Comparison of ENCODE assay signal across 19 cellular contexts in genomic region chr1:156808186-156809030, GRCh38. TPM values are rescaled to one million over a fixed set of nuclear protein-coding genes. Genes with fewer than 3 reads are reported as not detected.
DNase-seq lines count a peak whose midpoint lies in the region; ATAC-seq and TF ChIP-seq lines count a peak whose summit lies in the region.
"Had no signal": no experiment of that assay in that cellular context is flagged by ENCODE, and none has a peak within 500 bp of the region (broad histone marks: within the 10 kb centered on the region; RNA-seq: fewer than 3 reads in every experiment).

No MANE protein-coding gene starts in this region.

- no peaks in the 10 kb centered on the region for H3K27me3 Mint-ChIP-seq in activated CD4-positive, alpha-beta T cell treated with anti-CD3 and anti-CD28 coated beads, Interleukin-2, amount 10 ng/mL, durations not matched to agents 7 days and 5 days
- H3K27me3 Mint-ChIP-seq in central memory CD8-positive, alpha-beta T cell = no peaks in the 10 kb centered on the region

- no peaks in the 10 kb centered on the region for H3K9me3 ChIP-seq in vagina
- H3K9me3 ChIP-seq: body of pancreas, SJCRH30, thyroid gland had no signal

- in situ Hi-C loops in GM13976 (cut with MboI; ENCODE audit: low sequenced_read_pairs, unreplicated experiment) = no loop called here

- TF ChIP-seq CTCF in RWPE1 (conservative IDR thresholded peaks at IDR 0.05; ENCODE audit: low read depth) (no peak), vagina (IDR thresholded peaks at IDR 0.05) (no peak), GM13976 (IDR thresholded peaks at IDR 0.05; ENCODE audit: borderline replicate concordance, control extremely low read depth, extremely low read depth, insufficient read depth, missing control alignments) (no peak)

- peaks cover 43% of the 10 kb centered on the region for H3K4me1 ChIP-seq in vagina
- H3K4me1 ChIP-seq: SJCRH30 had no signal

- H3K4me3 ChIP-seq in vagina = no peak overlapping the region
- H3K4me3 ChIP-seq: body of pancreas, GM23338, hepatocyte, PC-9, SJCRH30, thyroid gland had no signal

- H3K27ac ChIP-seq in RWPE1 = peak overlapping the region; percentile 85
- no peak overlapping the region for H3K27ac ChIP-seq in vagina
- H3K27ac ChIP-seq: body of pancreas, hepatocyte, PC-9, SJCRH30, thyroid gland had no signal

- DNase-seq in activated CD4-positive, alpha-beta T cell treated with anti-CD3 and anti-CD28 coated beads, Interleukin-2, amount 10 ng/mL, durations not matched to agents 7 days and 5 days = no peak
- no peak for DNase-seq in activated CD4-positive, alpha-beta T cell treated with anti-CD3 and anti-CD28 coated beads, Interleukin-2, amount 50 U/mL, for 4 hours
- DNase-seq in RWPE1 (ENCODE audit: low spot score) (no peak), sciatic nerve (ENCODE audit: low spot score) (peak; percentile 32), vagina (ENCODE audit: extremely low spot score in 2 of 2) (no peak), GM13976 (ENCODE audit: low spot score) (no peak), left cardiac atrium (no peak)
- no peak for DNase-seq in central memory CD8-positive, alpha-beta T cell (ENCODE audit: low spot score in 2 of 2)
- DNase-seq: activated gamma-delta T cell, body of pancreas, kidney, mesendoderm, NCI-H1436 treated with DMSO at 0.1 percent for 48 hours, NCI-H774, PC-9, SJCRH30, thyroid gland had no signal

- H3K4me1 Mint-ChIP-seq in activated CD4-positive, alpha-beta T cell treated with anti-CD3 and anti-CD28 coated beads, Interleukin-2, amount 10 ng/mL, durations not matched to agents 7 days and 5 days = peaks cover 64% of the 10 kb centered on the region
- H3K4me1 Mint-ChIP-seq in central memory CD8-positive, alpha-beta T cell = peaks cover 67% of the 10 kb centered on the region

- intact Hi-C loops in sciatic nerve (cut with DNase I) (no loop called here), vagina (cut with DNase I) (loop anchor here (5.0 kb wide), 1 partner anchor 49 kb away; the partner anchor contains the start of gene INSRR), left cardiac atrium (cut with DNase I) (no loop called here)

- CTCF ChIA-PET in activated CD4-positive, alpha-beta T cell treated with anti-CD3 and anti-CD28 coated beads, Interleukin-2, amount 10 ng/mL, durations not matched to agents 7 days and 5 days (lab: Charles Lee) = interaction anchor here (0.5 to 21.9 kb wide), 12 partner anchors 8 to 119 kb away, joined by 3 to 247 read pairs (median 3); partner anchors contain the start of genes INSRR, NTRK1 and SH2D2A
- CTCF ChIA-PET in RWPE1 (lab: Yijun Ruan, JAX) = interaction anchor here (0.5 to 2.0 kb wide), 5 partner anchors 30 to 348 kb away, joined by 3 to 8 read pairs (median 3); partner anchors contain the start of genes INSRR, LRRC71 and NTRK1

- peak overlapping the region; percentile 84 for H3K27ac Mint-ChIP-seq in activated CD4-positive, alpha-beta T cell treated with anti-CD3 and anti-CD28 coated beads, Interleukin-2, amount 10 ng/mL, durations not matched to agents 7 days and 5 days
- peak overlapping the region; percentile 94 for H3K27ac Mint-ChIP-seq in central memory CD8-positive, alpha-beta T cell (ENCODE audit: low read depth)
- H3K27ac Mint-ChIP-seq: GM23338 had no signal

- no peaks in the 10 kb centered on the region for H3K9me3 Mint-ChIP-seq in activated CD4-positive, alpha-beta T cell treated with anti-CD3 and anti-CD28 coated beads, Interleukin-2, amount 10 ng/mL, durations not matched to agents 7 days and 5 days
- no peaks in the 10 kb centered on the region for H3K9me3 Mint-ChIP-seq in central memory CD8-positive, alpha-beta T cell
- H3K9me3 Mint-ChIP-seq: GM23338 had no signal

- ATAC-seq in central memory CD8-positive, alpha-beta T cell (replicated peaks; ENCODE audit: extremely low read depth, poor library complexity, severe bottlenecking) = no peak
- no peak for ATAC-seq in sciatic nerve
- ATAC-seq in left cardiac atrium = no peak
- ATAC-seq: body of pancreas, GM23338 had no signal

- H3K4me3 Mint-ChIP-seq in activated CD4-positive, alpha-beta T cell treated with anti-CD3 and anti-CD28 coated beads, Interleukin-2, amount 10 ng/mL, durations not matched to agents 7 days and 5 days = peak overlapping the region; percentile 6
- peak overlapping the region; percentile 41 for H3K4me3 Mint-ChIP-seq in central memory CD8-positive, alpha-beta T cell
- H3K4me3 Mint-ChIP-seq: GM23338 had no signal

- no peak for TF ChIP-seq POLR2A in vagina (IDR thresholded peaks at IDR 0.05)

- POLR2A ChIA-PET in activated CD4-positive, alpha-beta T cell treated with anti-CD3 and anti-CD28 coated beads, Interleukin-2, amount 10 ng/mL, durations not matched to agents 7 days and 5 days (lab: Charles Lee) = no interaction called here
- POLR2A ChIA-PET in RWPE1 (lab: Yijun Ruan, JAX; ENCODE audit: low non-redundant PET) = no interaction called here

- peaks cover 52% of the 10 kb centered on the region for H3K36me3 Mint-ChIP-seq in activated CD4-positive, alpha-beta T cell treated with anti-CD3 and anti-CD28 coated beads, Interleukin-2, amount 10 ng/mL, durations not matched to agents 7 days and 5 days (ENCODE audit: low read depth)
- H3K36me3 Mint-ChIP-seq in central memory CD8-positive, alpha-beta T cell (ENCODE audit: insufficient read depth) = peaks cover 60% of the 10 kb centered on the region

- H3K27me3 ChIP-seq in vagina = no peaks in the 10 kb centered on the region
- H3K27me3 ChIP-seq: body of pancreas, SJCRH30, thyroid gland had no signal

- no peaks in the 10 kb centered on the region for H3K36me3 ChIP-seq in vagina
- H3K36me3 ChIP-seq: SJCRH30, thyroid gland had no signal

RNA-seq across cellular contexts. Expression of gene SH2D2A, which starts 8.2 kb away (rescaled TPM):
- total RNA-seq in activated CD4-positive, alpha-beta T cell treated with anti-CD3 and anti-CD28 coated beads, Interleukin-2, amount 10 ng/mL, durations not matched to agents 7 days and 5 days = 10 to 100 TPM; 56.3 to 63.5 TPM
- total RNA-seq in sciatic nerve (1.6 TPM), vagina (4.9 TPM), left cardiac atrium (1 to 10 TPM; 1.1 to 2.8 TPM)
- total RNA-seq: SJCRH30 had no signal

RNA-seq across cellular contexts. Expression of gene PRCC, which starts 41.1 kb away (rescaled TPM):
- total RNA-seq in activated CD4-positive, alpha-beta T cell treated with anti-CD3 and anti-CD28 coated beads, Interleukin-2, amount 10 ng/mL, durations not matched to agents 7 days and 5 days = 10 to 100 TPM; 70.6 to 87.7 TPM
- total RNA-seq in sciatic nerve (52.8 TPM), vagina (30.4 TPM), left cardiac atrium (10 to 100 TPM; 32.0 to 46.2 TPM)

RNA-seq across cellular contexts. Expression of gene INSRR, which starts 50.5 kb away (rescaled TPM):
- under 1 TPM in 1 of 2 experiments, not detected in 1; 0.05 TPM for total RNA-seq in activated CD4-positive, alpha-beta T cell treated with anti-CD3 and anti-CD28 coated beads, Interleukin-2, amount 10 ng/mL, durations not matched to agents 7 days and 5 days
- total RNA-seq in sciatic nerve = 0.40 TPM
- not detected for total RNA-seq in vagina
- total RNA-seq in left cardiac atrium = under 1 TPM; 0.05 to 0.12 TPM
- total RNA-seq: GM23338, hepatocyte, PC-9, SJCRH30, thyroid gland had no signal

RNA-seq across cellular contexts. Expression of gene NTRK1, which starts 52.3 kb away (rescaled TPM):
- 1 to 10 TPM; 1.9 to 2.0 TPM for total RNA-seq in activated CD4-positive, alpha-beta T cell treated with anti-CD3 and anti-CD28 coated beads, Interleukin-2, amount 10 ng/mL, durations not matched to agents 7 days and 5 days
- total RNA-seq in sciatic nerve (1.8 TPM), vagina (2.9 TPM), left cardiac atrium (1 to 10 TPM; 2.1 to 2.5 TPM)
- total RNA-seq: PC-9, SJCRH30 had no signal

RNA-seq across cellular contexts. Expression of gene HDGF, which starts 56.9 kb away (rescaled TPM):
- 100 to 1,000 TPM; 288 to 301 TPM for total RNA-seq in activated CD4-positive, alpha-beta T cell treated with anti-CD3 and anti-CD28 coated beads, Interleukin-2, amount 10 ng/mL, durations not matched to agents 7 days and 5 days
- 112 TPM for total RNA-seq in sciatic nerve
- 154 TPM for total RNA-seq in vagina
- total RNA-seq in left cardiac atrium = 100 to 1,000 TPM; 139 to 156 TPM
